In the genomic region with DNA sequence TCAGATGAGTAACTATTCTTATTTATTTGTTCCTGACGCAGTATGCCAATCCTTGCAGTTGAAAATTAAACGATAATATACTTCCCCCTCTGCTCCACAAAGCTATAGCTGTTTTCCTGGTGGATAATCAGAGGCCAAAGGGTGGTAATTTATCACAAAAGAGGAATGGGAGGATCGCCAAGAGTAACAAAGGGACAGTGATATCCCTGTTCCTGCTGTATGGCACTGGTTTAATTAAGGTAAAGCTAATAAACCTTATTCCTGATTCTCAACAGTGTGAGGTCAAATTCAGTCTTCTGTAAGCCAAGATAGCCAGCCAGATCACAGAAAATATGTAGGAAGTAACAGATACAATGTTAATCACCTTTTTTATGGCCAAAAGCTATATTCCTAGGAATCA, we compare ENCODE assay signal across 1 cellular context.
TF ChIP-seq lines count a peak whose summit lies in the region.

No MANE protein-coding gene starts in this region.

TF ChIP-seq in A549, 52 proteins besides CTCF, POLR2A, EP300 and RAD21 (continued from another document):
- TF ChIP-seq, protein P1, sequence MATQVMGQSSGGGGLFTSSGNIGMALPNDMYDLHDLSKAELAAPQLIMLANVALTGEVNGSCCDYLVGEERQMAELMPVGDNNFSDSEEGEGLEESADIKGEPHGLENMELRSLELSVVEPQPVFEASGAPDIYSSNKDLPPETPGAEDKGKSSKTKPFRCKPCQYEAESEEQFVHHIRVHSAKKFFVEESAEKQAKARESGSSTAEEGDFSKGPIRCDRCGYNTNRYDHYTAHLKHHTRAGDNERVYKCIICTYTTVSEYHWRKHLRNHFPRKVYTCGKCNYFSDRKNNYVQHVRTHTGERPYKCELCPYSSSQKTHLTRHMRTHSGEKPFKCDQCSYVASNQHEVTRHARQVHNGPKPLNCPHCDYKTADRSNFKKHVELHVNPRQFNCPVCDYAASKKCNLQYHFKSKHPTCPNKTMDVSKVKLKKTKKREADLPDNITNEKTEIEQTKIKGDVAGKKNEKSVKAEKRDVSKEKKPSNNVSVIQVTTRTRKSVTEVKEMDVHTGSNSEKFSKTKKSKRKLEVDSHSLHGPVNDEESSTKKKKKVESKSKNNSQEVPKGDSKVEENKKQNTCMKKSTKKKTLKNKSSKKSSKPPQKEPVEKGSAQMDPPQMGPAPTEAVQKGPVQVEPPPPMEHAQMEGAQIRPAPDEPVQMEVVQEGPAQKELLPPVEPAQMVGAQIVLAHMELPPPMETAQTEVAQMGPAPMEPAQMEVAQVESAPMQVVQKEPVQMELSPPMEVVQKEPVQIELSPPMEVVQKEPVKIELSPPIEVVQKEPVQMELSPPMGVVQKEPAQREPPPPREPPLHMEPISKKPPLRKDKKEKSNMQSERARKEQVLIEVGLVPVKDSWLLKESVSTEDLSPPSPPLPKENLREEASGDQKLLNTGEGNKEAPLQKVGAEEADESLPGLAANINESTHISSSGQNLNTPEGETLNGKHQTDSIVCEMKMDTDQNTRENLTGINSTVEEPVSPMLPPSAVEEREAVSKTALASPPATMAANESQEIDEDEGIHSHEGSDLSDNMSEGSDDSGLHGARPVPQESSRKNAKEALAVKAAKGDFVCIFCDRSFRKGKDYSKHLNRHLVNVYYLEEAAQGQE (IDR thresholded peaks at IDR 0.05) = no peak
- TF ChIP-seq CHD2 (IDR thresholded peaks at IDR 0.05; ENCODE audit: low read length, partially characterized antibody) = no peak
- TF ChIP-seq EHF (CRISPR knock-in tag; IDR thresholded peaks at IDR 0.05) = no peak
- no peak for TF ChIP-seq JUN (IDR thresholded peaks at IDR 0.05)
- no peak for TF ChIP-seq HDAC2 (IDR thresholded peaks at IDR 0.05)
- no peak for TF ChIP-seq CBX2 (IDR thresholded peaks at IDR 0.05; ENCODE audit: borderline replicate concordance, low read depth)
- TF ChIP-seq, protein P2, sequence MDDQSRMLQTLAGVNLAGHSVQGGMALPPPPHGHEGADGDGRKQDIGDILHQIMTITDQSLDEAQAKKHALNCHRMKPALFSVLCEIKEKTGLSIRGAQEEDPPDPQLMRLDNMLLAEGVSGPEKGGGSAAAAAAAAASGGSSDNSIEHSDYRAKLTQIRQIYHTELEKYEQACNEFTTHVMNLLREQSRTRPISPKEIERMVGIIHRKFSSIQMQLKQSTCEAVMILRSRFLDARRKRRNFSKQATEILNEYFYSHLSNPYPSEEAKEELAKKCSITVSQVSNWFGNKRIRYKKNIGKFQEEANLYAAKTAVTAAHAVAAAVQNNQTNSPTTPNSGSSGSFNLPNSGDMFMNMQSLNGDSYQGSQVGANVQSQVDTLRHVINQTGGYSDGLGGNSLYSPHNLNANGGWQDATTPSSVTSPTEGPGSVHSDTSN (IDR thresholded peaks at IDR 0.05) = no peak
- TF ChIP-seq GATA3 (IDR thresholded peaks at IDR 0.05; ENCODE audit: borderline replicate concordance) = no peak
- no peak for TF ChIP-seq FOXS1 (CRISPR knock-in tag; IDR thresholded peaks at IDR 0.05)
- no peak for TF ChIP-seq RARB (CRISPR knock-in tag; IDR thresholded peaks at IDR 0.05)
- TF ChIP-seq CHD4 (IDR thresholded peaks at IDR 0.05; ENCODE audit: borderline replicate concordance) = no peak
- TF ChIP-seq FOSL2 (IDR thresholded peaks at IDR 0.05) = no peak
- TF ChIP-seq FOSL2 (CRISPR knock-in tag; IDR thresholded peaks at IDR 0.05) = no peak
- no peak for TF ChIP-seq HOXA7 (CRISPR knock-in tag; IDR thresholded peaks at IDR 0.05)
- no peak for TF ChIP-seq FOSB (CRISPR knock-in tag; IDR thresholded peaks at IDR 0.05)
- TF ChIP-seq PHF8 (IDR thresholded peaks at IDR 0.05; ENCODE audit: borderline replicate concordance, low read depth) = no peak
- no peak for TF ChIP-seq TFCP2L1 (CRISPR knock-in tag; IDR thresholded peaks at IDR 0.05)
- TF ChIP-seq POLR2AphosphoS2 (conservative IDR thresholded peaks at IDR 0.05; ENCODE audit: low read length) = no peak
